In the genomic region with DNA sequence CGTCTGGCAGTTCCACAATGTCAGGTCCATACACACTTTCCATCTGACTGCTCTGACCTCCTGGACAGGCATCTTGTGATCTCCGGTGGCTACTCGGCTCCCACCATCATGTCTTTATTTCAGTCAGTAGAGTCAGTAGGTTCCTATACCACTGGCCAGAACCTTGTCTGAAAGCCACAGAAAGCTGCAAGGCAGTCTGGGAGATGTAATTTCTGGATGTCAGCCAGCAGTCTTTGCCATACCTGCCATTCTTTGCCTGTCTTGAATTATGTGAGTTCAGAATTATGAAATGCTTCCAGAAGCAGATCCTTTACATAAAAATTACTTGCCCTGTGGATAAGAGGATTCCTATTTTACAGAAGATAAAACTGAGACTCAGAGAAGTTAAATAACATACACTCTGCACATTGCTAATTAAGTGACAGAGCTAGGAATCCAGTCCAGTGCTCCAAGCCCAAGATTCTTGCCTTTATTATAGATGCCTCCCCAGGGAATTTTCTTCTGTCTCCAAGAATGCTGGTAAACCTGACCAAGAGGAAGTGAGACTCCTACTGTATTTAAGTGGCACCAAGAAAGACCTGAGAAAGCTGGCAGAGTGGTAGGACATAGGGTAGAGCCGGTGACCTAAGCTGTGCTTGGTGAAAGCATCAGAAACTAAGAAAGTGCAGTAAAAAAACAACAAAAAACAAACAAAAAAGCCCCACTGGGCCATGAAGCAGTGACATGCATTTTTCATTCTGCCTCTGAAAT, we compare ENCODE assay signal across 22 cellular contexts.
DNase-seq lines count a peak whose midpoint lies in the region; ATAC-seq and TF ChIP-seq lines count a peak whose summit lies in the region.
"Had no signal": no experiment of that assay in that cellular context is flagged by ENCODE, and none has a peak within 500 bp of the region (broad histone marks: within the 10 kb centered on the region; RNA-seq: fewer than 3 reads in every experiment).

No MANE protein-coding gene starts in this region.

- WGBS in sigmoid colon, 2 donors: 92 to 94% methylated on average over 4 of the region's 4 CpGs

- H3K27me3 Mint-ChIP-seq in CD8-positive, alpha-beta memory T cell: peaks cover 15% of the 10 kb centered on the region in 2 donors

- TF ChIP-seq CTCF in AG10803 (conservative IDR thresholded peaks at IDR 0.05; ENCODE audit: low read length) (no peak), NB4 (IDR thresholded peaks at IDR 0.05; ENCODE audit: low read depth, low read length) (no peak), fibroblast of pulmonary artery (IDR thresholded peaks at IDR 0.05; ENCODE audit: low read length, missing control alignments) (no peak), sigmoid colon (IDR thresholded peaks at IDR 0.05) (no peak)

- H3K36me3 ChIP-seq in CD8-positive, alpha-beta memory T cell (ENCODE audit: insufficient read depth, low read length): no peaks in the 10 kb centered on the region
- no peaks in the 10 kb centered on the region for H3K36me3 ChIP-seq in sigmoid colon
- H3K36me3 ChIP-seq: MG63, Peyer's patch, SJCRH30 had no signal

- TF ChIP-seq POLR2A in NB4 (IDR thresholded peaks at IDR 0.05; ENCODE audit: extremely low read depth, insufficient read length) (no peak), sigmoid colon (IDR thresholded peaks at IDR 0.05) (no peak)

- H3K4me3 Mint-ChIP-seq in CD8-positive, alpha-beta memory T cell: no peak overlapping the region
- H3K4me3 Mint-ChIP-seq: CD4-positive, CD25-positive, alpha-beta regulatory T cell; GM23338 had no signal

- H3K9me3 ChIP-seq in CD8-positive, alpha-beta memory T cell (ENCODE audit: low read length): peaks cover 4% of the 10 kb centered on the region
- peaks cover 0 to 5% (median 0%) of the 10 kb centered on the region in 4 donors for H3K9me3 ChIP-seq in sigmoid colon
- H3K9me3 ChIP-seq: MG63 had no signal

- no peak overlapping the region for H3K27ac ChIP-seq in CD8-positive, alpha-beta memory T cell (ENCODE audit: low read depth, low read length)
- H3K27ac ChIP-seq in sigmoid colon: no peak overlapping the region
- H3K27ac ChIP-seq: A549, Peyer's patch, SJCRH30 had no signal

- no peak for TF ChIP-seq EP300 in sigmoid colon (IDR thresholded peaks at IDR 0.05)

- no peaks in the 10 kb centered on the region for H3K4me1 Mint-ChIP-seq in CD8-positive, alpha-beta memory T cell
- H3K4me1 Mint-ChIP-seq: CD4-positive, CD25-positive, alpha-beta regulatory T cell had no signal

- POLR2A ChIA-PET in CD8-positive, alpha-beta memory T cell (lab: Charles Lee): no interaction called here

- H3K4me1 ChIP-seq in CD8-positive, alpha-beta memory T cell (ENCODE audit: insufficient read depth, low read length): no peaks in the 10 kb centered on the region
- H3K4me1 ChIP-seq in sigmoid colon: no peaks in the 10 kb centered on the region
- H3K4me1 ChIP-seq: A549, Peyer's patch, SJCRH30 had no signal

- CTCF ChIA-PET in CD8-positive, alpha-beta memory T cell (lab: Charles Lee): no interaction called here

- ATAC-seq in HG03521 (IDR thresholded peaks at IDR 0.05; ENCODE audit: unreplicated experiment): no peak
- ATAC-seq: A549, GM23338 had no signal

- intact Hi-C loops in sigmoid colon (cut with DNase I): no loop called here

- H3K4me3 ChIP-seq in AG10803 (ENCODE audit: low read length) (no peak overlapping the region), NB4 (ENCODE audit: low read depth, low read length) (no peak overlapping the region), fibroblast of pulmonary artery (replicated peaks; ENCODE audit: low read depth, low read length) (no peak overlapping the region), sigmoid colon (no peak overlapping the region)
- no peak overlapping the region for H3K4me3 ChIP-seq in CD8-positive, alpha-beta memory T cell (ENCODE audit: low read length)
- H3K4me3 ChIP-seq: A549, GM23338, MG63, Peyer's patch, SJCRH30 had no signal

- no peaks in the 10 kb centered on the region for H3K27me3 ChIP-seq in CD8-positive, alpha-beta memory T cell (ENCODE audit: insufficient read depth, low read length, poor library complexity, severe bottlenecking)
- no peaks in the 10 kb centered on the region for H3K27me3 ChIP-seq in sigmoid colon
- H3K27me3 ChIP-seq: MG63, Peyer's patch, SJCRH30 had no signal

- H3K27ac Mint-ChIP-seq in CD8-positive, alpha-beta memory T cell: no peak overlapping the region
- H3K27ac Mint-ChIP-seq: GM23338 had no signal

- peak; percentile 9 for DNase-seq in AG10803 (ENCODE audit: low read depth)
- peak; percentile 37 for DNase-seq in NB4 (ENCODE audit: low read depth)
- peak; percentile 37 for DNase-seq in amniotic epithelial cell (ENCODE audit: low read depth)
- DNase-seq in fibroblast of pulmonary artery (ENCODE audit: low read depth): peak; percentile 8
- no peak for DNase-seq in CD8-positive, alpha-beta memory T cell
- no peak for DNase-seq in sigmoid colon
- no peak for DNase-seq in NCI-H1105 (lab: John Stamatoyannopoulos, UW)
- DNase-seq: CD4-positive, CD25-positive, alpha-beta regulatory T cell; COR-L47; DMS79 treated with DMSO at 0.1 percent for 48 hours; HCEC 1CT; Kasumi-1; MG63; NCI-H1694; NCI-H2081; NCI-H69; NK-92 treated with Interleukin-12 subunit alpha and Interleukin-12 subunit beta, amount 100 ng/mL, for 24 hours; Peyer's patch; SJCRH30 had no signal

- H3K9me3 Mint-ChIP-seq in CD8-positive, alpha-beta memory T cell: peaks cover 4 to 10% (median 9%) of the 10 kb centered on the region in 5 donors

- H3K36me3 Mint-ChIP-seq in CD8-positive, alpha-beta memory T cell: peaks cover 0 to 7% (median 0%) of the 10 kb centered on the region in 3 donors

Comparison
In these comparisons a context has a peak if more than half of its experiments do, and no peak if none do; other contexts are left out.
1. DNase-seq: peak in AG10803 (single experiment), NB4 (single experiment), amniotic epithelial cell (single experiment) and fibroblast of pulmonary artery (single experiment); none in CD8-positive, alpha-beta memory T cell (0 of 5), sigmoid colon (single experiment) and NCI-H1105 (single experiment).